In genomic region chr13:37097008-37097579, GRCh38 we compare ENCODE assay signal across 24 cellular contexts. TPM values are rescaled to one million over a fixed set of nuclear protein-coding genes. Genes with fewer than 3 reads are reported as not detected.
DNase-seq lines count a peak whose midpoint lies in the region; ATAC-seq and TF ChIP-seq lines count a peak whose summit lies in the region.
"Had no signal": no experiment of that assay in that cellular context is flagged by ENCODE, and none has a peak within 500 bp of the region (broad histone marks: within the 10 kb centered on the region; RNA-seq: fewer than 3 reads in every experiment).

No MANE protein-coding gene starts in this region.

- no peak overlapping the region for H3K4me3 ChIP-seq in AG04449 (ENCODE audit: low read depth, low read length)
- H3K4me3 ChIP-seq: SK-N-MC had no signal

- no peaks in the 10 kb centered on the region for H3K9me3 Mint-ChIP-seq in activated naive CD8-positive, alpha-beta T cell treated with anti-CD3 and anti-CD28 coated beads, Interleukin-2, amount 50 U/mL, for 24 hours
- H3K9me3 Mint-ChIP-seq in MCF 10A (ENCODE audit: unreplicated experiment) (no peaks in the 10 kb centered on the region), chondrocyte (ENCODE audit: low read depth) (no peaks in the 10 kb centered on the region)
- H3K9me3 Mint-ChIP-seq: CD4-positive, alpha-beta T cell had no signal

- peaks cover 6% of the 10 kb centered on the region for H3K4me1 Mint-ChIP-seq in activated naive CD8-positive, alpha-beta T cell treated with anti-CD3 and anti-CD28 coated beads, Interleukin-2, amount 50 U/mL, for 24 hours
- H3K4me1 Mint-ChIP-seq in MCF 10A (ENCODE audit: insufficient read depth, unreplicated experiment): no peaks in the 10 kb centered on the region
- H3K4me1 Mint-ChIP-seq in chondrocyte (ENCODE audit: low read depth): peaks cover 17% of the 10 kb centered on the region

- H3K27me3 Mint-ChIP-seq in activated naive CD8-positive, alpha-beta T cell treated with anti-CD3 and anti-CD28 coated beads, Interleukin-2, amount 50 U/mL, for 24 hours: peaks cover 11% of the 10 kb centered on the region
- H3K27me3 Mint-ChIP-seq in MCF 10A (ENCODE audit: insufficient read depth, unreplicated experiment) (no peaks in the 10 kb centered on the region), chondrocyte (ENCODE audit: low read depth) (no peaks in the 10 kb centered on the region)

- intact Hi-C loops in MCF 10A (cut with micrococcal nuclease): no loop called here

- POLR2A ChIA-PET in AG04449 (lab: Yijun Ruan, JAX): no interaction called here
- POLR2A ChIA-PET in MCF 10A (lab: Yijun Ruan, JAX): no interaction called here

- CTCF ChIA-PET in AG04449 (lab: Yijun Ruan, JAX) (interaction anchor here (1.4 kb wide), 1 partner anchor 14 kb away, joined by 5 read pairs; no protein-coding TSS in a partner anchor), MCF 10A (lab: Yijun Ruan, JAX) (interaction anchor here (1.0 kb wide), 1 partner anchor 24 kb away, joined by 3 read pairs; no protein-coding TSS in a partner anchor)

- peak; percentile 14 for DNase-seq in AG04449 (ENCODE audit: low read depth, low spot score)
- DNase-seq in GM03348 (ENCODE audit: low spot score): peak; percentile 11
- DNase-seq in activated naive CD8-positive, alpha-beta T cell treated with anti-CD3 and anti-CD28 coated beads, Interleukin-2, amount 50 U/mL, for 24 hours: no peak
- peak; percentile 16 for DNase-seq in iris pigment epithelial cell (ENCODE audit: low read depth)
- DNase-seq in MCF 10A (ENCODE audit: unreplicated experiment): no peak
- no peak for DNase-seq in chondrocyte (ENCODE audit: low spot score)
- DNase-seq: 8988T; BE2C; Caco-2; CD4-positive, alpha-beta T cell; DMS153; IMR-90; Karpas-422; NCI-H1092 treated with DMSO at 0.1 percent for 48 hours; NCI-H146; NCI-H2029 treated with DMSO at 0.1 percent for 48 hours; NCI-H2171 treated with DMSO at 0.1 percent for 48 hours; NCI-H82; SHP77 had no signal

- H3K4me3 Mint-ChIP-seq in activated naive CD8-positive, alpha-beta T cell treated with anti-CD3 and anti-CD28 coated beads, Interleukin-2, amount 50 U/mL, for 24 hours: no peak overlapping the region
- no peak overlapping the region for H3K4me3 Mint-ChIP-seq in MCF 10A (ENCODE audit: unreplicated experiment)
- no peak overlapping the region for H3K4me3 Mint-ChIP-seq in chondrocyte (ENCODE audit: unreplicated experiment)
- H3K4me3 Mint-ChIP-seq: CD4-positive, alpha-beta T cell had no signal

- H3K36me3 Mint-ChIP-seq in activated naive CD8-positive, alpha-beta T cell treated with anti-CD3 and anti-CD28 coated beads, Interleukin-2, amount 50 U/mL, for 24 hours (ENCODE audit: low read depth): no peaks in the 10 kb centered on the region
- H3K36me3 Mint-ChIP-seq in MCF 10A (ENCODE audit: insufficient read depth, unreplicated experiment): no peaks in the 10 kb centered on the region
- no peaks in the 10 kb centered on the region for H3K36me3 Mint-ChIP-seq in chondrocyte (ENCODE audit: low read depth)

- ATAC-seq in activated naive CD8-positive, alpha-beta T cell treated with anti-CD3 and anti-CD28 coated beads, Interleukin-2, amount 50 U/mL, for 24 hours: peak; percentile 72
- ATAC-seq in GM18907 (IDR thresholded peaks at IDR 0.05; ENCODE audit: unreplicated experiment): no peak
- no peak for ATAC-seq in HG03457 (IDR thresholded peaks at IDR 0.05; ENCODE audit: unreplicated experiment)

- H3K27ac Mint-ChIP-seq in activated naive CD8-positive, alpha-beta T cell treated with anti-CD3 and anti-CD28 coated beads, Interleukin-2, amount 50 U/mL, for 24 hours: peak overlapping the region; percentile 0
- H3K27ac Mint-ChIP-seq in MCF 10A (ENCODE audit: low read depth, unreplicated experiment) (no peak overlapping the region), chondrocyte (ENCODE audit: unreplicated experiment) (no peak overlapping the region)
- H3K27ac Mint-ChIP-seq: CD4-positive, alpha-beta T cell had no signal

- no TSS peak for BruUV-seq in MCF 10A (replicated peaks; lab: Mats Ljungman, UMichigan)

- TF ChIP-seq CTCF in AG04449 (IDR thresholded peaks at IDR 0.05; ENCODE audit: insufficient read depth, low read length, missing control alignments) (no peak), MCF 10A (IDR thresholded peaks at IDR 0.05; ENCODE audit: unreplicated experiment) (no peak), chondrocyte (IDR thresholded peaks at IDR 0.05) (no peak)

RNA-seq across cellular contexts. Expression of gene CSNK1A1L, which starts 8.4 kb away (rescaled TPM):
- total RNA-seq in MCF 10A (2022): not detected in 2 replicates
- total RNA-seq in chondrocyte: not detected in 3 replicates
- total RNA-seq: Caco-2; CD4-positive, alpha-beta T cell; IMR-90; NCI-H460; RPMI7951 had no signal

RNA-seq across cellular contexts. Expression of gene SUPT20H, which starts 37.6 kb away (rescaled TPM):
- total RNA-seq in MCF 10A (2022): 86.8 and 90.3 TPM in 2 replicates
- total RNA-seq in chondrocyte: 51.2 to 77.7 TPM (median 53.1 TPM) in 3 replicates

Comparison
In these comparisons a context has a peak if more than half of its experiments do, and no peak if none do; other contexts are left out.
1. DNase-seq: peak in AG04449 (single experiment), GM03348 (single experiment) and iris pigment epithelial cell (single experiment); none in activated naive CD8-positive, alpha-beta T cell treated with anti-CD3 and anti-CD28 coated beads, Interleukin-2, amount 50 U/mL, for 24 hours (single experiment), MCF 10A (single experiment) and chondrocyte (single experiment).